23 cellular contexts compared by ENCODE assay signal in the genomic region with DNA sequence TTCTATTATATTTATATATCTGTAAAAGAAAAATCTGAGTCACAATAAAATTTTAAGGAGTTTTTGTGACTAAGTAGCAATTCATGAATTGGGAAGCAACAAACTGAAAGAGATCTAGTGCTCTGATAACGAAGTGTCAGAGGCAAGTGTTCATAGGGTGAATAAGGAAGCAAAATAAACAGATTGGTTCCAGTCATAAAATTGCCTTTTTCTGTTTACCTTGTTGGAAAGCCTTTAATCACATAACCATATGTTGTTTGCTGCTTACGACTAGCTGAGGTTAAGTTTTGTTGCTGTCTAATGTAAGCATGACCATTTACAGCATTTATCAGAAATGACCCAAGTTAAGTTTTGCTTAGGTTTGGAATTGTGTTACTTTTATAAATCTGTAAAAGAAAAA.
A peak's percentile ranks its signal among the peaks of the same experiment; 100 is the strongest.
DNase-seq lines count a peak whose midpoint lies in the region; ATAC-seq and TF ChIP-seq lines count a peak whose summit lies in the region.
"Had no signal": no experiment of that assay in that cellular context is flagged by ENCODE, and none has a peak within 500 bp of the region (broad histone marks: within the 10 kb centered on the region; RNA-seq: fewer than 3 reads in every experiment).

No MANE protein-coding gene starts in this region.

- no peaks in the 10 kb centered on the region for H3K27me3 ChIP-seq in CD4-positive, alpha-beta T cell (ENCODE audit: control insufficient read depth, insufficient read depth, low read length)
- H3K27me3 ChIP-seq: BLaER1 treated with 17β-estradiol and CSF1 and Interleukin-3, amounts not matched to agents 10 nM and 100 nM had no signal

- H3K27ac Mint-ChIP-seq in CD4-positive, alpha-beta T cell: no peak overlapping the region
- H3K27ac Mint-ChIP-seq: CD8-positive, alpha-beta memory T cell; IgD-negative memory B cell had no signal

- no peaks in the 10 kb centered on the region for H3K4me1 Mint-ChIP-seq in CD4-positive, alpha-beta T cell (ENCODE audit: low read depth)
- H3K4me1 Mint-ChIP-seq: CD8-positive, alpha-beta memory T cell; IgD-negative memory B cell had no signal

- CTCF ChIA-PET in CD4-positive, alpha-beta T cell (lab: Charles Lee): no interaction called here

- TF ChIP-seq CTCF in LNCaP clone FGC (IDR thresholded peaks at IDR 0.05; ENCODE audit: control insufficient read depth, extremely low read depth, insufficient read depth): no peak
- no peak for TF ChIP-seq CTCF in CD4-positive, alpha-beta T cell (IDR thresholded peaks at IDR 0.05)

- intact Hi-C loops in left colon (cut with DNase I, micrococcal nuclease): no loop called here
- intact Hi-C loops in CD4-positive, alpha-beta T cell (cut with DNase I, micrococcal nuclease): no loop called here

- ATAC-seq in left colon (peak; percentile 89), GM19351 (IDR thresholded peaks at IDR 0.05; ENCODE audit: unreplicated experiment) (no peak)
- no peak for ATAC-seq in CD4-positive, alpha-beta T cell (ENCODE audit: poor library complexity)
- ATAC-seq: GM12878 had no signal

- H3K9me3 Mint-ChIP-seq in CD4-positive, alpha-beta T cell: no peaks in the 10 kb centered on the region

- H3K27me3 Mint-ChIP-seq in CD4-positive, alpha-beta T cell: no peaks in the 10 kb centered on the region
- H3K27me3 Mint-ChIP-seq: CD8-positive, alpha-beta memory T cell; IgD-negative memory B cell had no signal

- H3K4me3 ChIP-seq in LNCaP clone FGC (ENCODE audit: low read depth, low read length): no peak overlapping the region
- H3K4me3 ChIP-seq: BLaER1 treated with 17β-estradiol and CSF1 and Interleukin-3, amounts not matched to agents 10 nM and 100 nM; GM12878 had no signal

- POLR2A ChIA-PET in CD4-positive, alpha-beta T cell (lab: Charles Lee): no interaction called here

- DNase-seq in ELR (ENCODE audit: low read depth) (peak; percentile 5), LNCaP clone FGC (ENCODE audit: low read depth) (peak; percentile 7), NCI-H82 (lab: John Stamatoyannopoulos, UW) (peak; percentile 78), left colon (no peak), midbrain (lab: John Stamatoyannopoulos, UW) (no peak), NCI-H146 treated with DMSO at 0.1 percent for 48 hours (lab: John Stamatoyannopoulos, UW; ENCODE audit: unreplicated experiment) (no peak)
- DNase-seq in CD4-positive, alpha-beta T cell: no peak
- DNase-seq: CD8-positive, alpha-beta memory T cell; GOT3; Karpas-422; NCI-H1105; NCI-H187 treated with DMSO at 0.1 percent for 48 hours; NCI-H345; NCI-H526 treated with DMSO at 0.1 percent for 48 hours; RPMI8226; SHP77 treated with DMSO at 0.1 percent for 48 hours; T-helper 1 cell; T1000 had no signal

- H3K4me3 Mint-ChIP-seq in CD4-positive, alpha-beta T cell: no peak overlapping the region
- H3K4me3 Mint-ChIP-seq: CD8-positive, alpha-beta memory T cell; IgD-negative memory B cell had no signal

- H3K36me3 Mint-ChIP-seq in CD4-positive, alpha-beta T cell (ENCODE audit: low read depth): no peaks in the 10 kb centered on the region
- H3K36me3 Mint-ChIP-seq: CD8-positive, alpha-beta memory T cell; IgD-negative memory B cell had no signal

- H3K27ac ChIP-seq in CD4-positive, alpha-beta T cell (ENCODE audit: low read depth, low read length): no peak overlapping the region
- H3K27ac ChIP-seq: BLaER1 treated with 17β-estradiol and CSF1 and Interleukin-3, amounts not matched to agents 10 nM and 100 nM; HL-60 had no signal

- no peaks in the 10 kb centered on the region for H3K9me3 ChIP-seq in CD4-positive, alpha-beta T cell (ENCODE audit: control insufficient read depth, low read length)
- H3K9me3 ChIP-seq: BLaER1 treated with 17β-estradiol and CSF1 and Interleukin-3, amounts not matched to agents 10 nM and 100 nM had no signal

Comparison
In these comparisons a context has a peak if more than half of its experiments do, and no peak if none do; other contexts are left out.
1. DNase-seq: peak in ELR (single experiment), LNCaP clone FGC (single experiment) and NCI-H82 (single experiment); none in left colon (0 of 2), midbrain (single experiment), NCI-H146 treated with DMSO at 0.1 percent for 48 hours (single experiment) and CD4-positive, alpha-beta T cell (0 of 10).